ENCODE assay signal across 10 cellular contexts in the genomic region with DNA sequence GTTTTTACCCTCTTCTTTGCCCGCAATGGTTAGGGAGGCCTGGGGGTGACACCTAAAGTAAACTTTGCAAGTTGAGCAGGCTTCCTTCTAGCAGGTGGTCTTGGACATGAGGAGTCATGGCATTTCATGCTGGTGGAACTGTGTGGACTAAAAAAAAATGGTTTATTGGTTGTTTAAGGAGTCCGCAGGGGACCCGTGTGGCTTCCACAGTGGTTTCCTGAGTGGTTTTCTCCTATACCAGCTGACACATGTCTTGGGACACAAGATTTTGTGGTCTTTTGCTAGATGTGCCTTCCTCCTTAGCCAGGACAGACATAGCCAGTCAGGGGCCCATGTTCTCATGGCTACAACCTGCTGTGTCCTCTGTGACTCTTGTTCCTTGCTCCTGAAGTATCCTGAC. TPM values are rescaled to one million over a fixed set of nuclear protein-coding genes. Genes with fewer than 3 reads are reported as not detected.
A peak's percentile ranks its signal among the peaks of the same experiment; 100 is the strongest.
DNase-seq lines count a peak whose midpoint lies in the region; ATAC-seq and TF ChIP-seq lines count a peak whose summit lies in the region.
"Had no signal": no experiment of that assay in that cellular context is flagged by ENCODE, and none has a peak within 500 bp of the region (broad histone marks: within the 10 kb centered on the region; RNA-seq: fewer than 3 reads in every experiment).

No MANE protein-coding gene starts in this region.

- H3K9me3 Mint-ChIP-seq in activated naive CD8-positive, alpha-beta T cell treated with anti-CD3 and anti-CD28 coated beads, Interleukin-2, amount 10 ng/mL, durations not matched to agents 7 days and 5 days: peaks cover 3% of the 10 kb centered on the region
- H3K9me3 Mint-ChIP-seq in memory B cell: peaks cover 4% of the 10 kb centered on the region

- peaks cover 21% of the 10 kb centered on the region for H3K4me1 Mint-ChIP-seq in activated naive CD8-positive, alpha-beta T cell treated with anti-CD3 and anti-CD28 coated beads, Interleukin-2, amount 10 ng/mL, durations not matched to agents 7 days and 5 days
- peaks cover 22% of the 10 kb centered on the region for H3K4me1 Mint-ChIP-seq in memory B cell

- no peak for ATAC-seq in activated naive CD8-positive, alpha-beta T cell treated with anti-CD3 and anti-CD28 coated beads, Interleukin-2, amount 10 ng/mL, durations not matched to agents 7 days and 5 days (ENCODE audit: low read depth)
- ATAC-seq in memory B cell (ENCODE audit: low read depth) (no peak), GM21576 (IDR thresholded peaks at IDR 0.05; ENCODE audit: unreplicated experiment) (no peak), HG03565 (IDR thresholded peaks at IDR 0.05; ENCODE audit: unreplicated experiment) (no peak)

- peaks cover 43% of the 10 kb centered on the region for H3K36me3 Mint-ChIP-seq in activated naive CD8-positive, alpha-beta T cell treated with anti-CD3 and anti-CD28 coated beads, Interleukin-2, amount 10 ng/mL, durations not matched to agents 7 days and 5 days
- peaks cover 32% of the 10 kb centered on the region for H3K36me3 Mint-ChIP-seq in memory B cell

- H3K4me3 Mint-ChIP-seq in activated naive CD8-positive, alpha-beta T cell treated with anti-CD3 and anti-CD28 coated beads, Interleukin-2, amount 10 ng/mL, durations not matched to agents 7 days and 5 days: peak overlapping the region; percentile 95
- H3K4me3 Mint-ChIP-seq in memory B cell: peak overlapping the region; percentile 97

- DNase-seq in AG04449 (ENCODE audit: low read depth, low spot score) (no peak), memory B cell (ENCODE audit: low spot score in 2 of 2) (no peak), NCI-H524 (lab: John Stamatoyannopoulos, UW) (no peak), NCI-H128 (lab: John Stamatoyannopoulos, UW; ENCODE audit: unreplicated experiment) (no peak)
- no peak for DNase-seq in activated naive CD8-positive, alpha-beta T cell treated with anti-CD3 and anti-CD28 coated beads, Interleukin-2, amount 10 ng/mL, durations not matched to agents 7 days and 5 days
- DNase-seq: kidney glomerular epithelial cell, NCI-H526 treated with DMSO at 0.1 percent for 48 hours had no signal

- H3K27ac ChIP-seq in HEK293 (ENCODE audit: extremely low read depth, low read depth, low read length): no peak overlapping the region; the same call in 1 of the 2 replicates

- no peaks in the 10 kb centered on the region; the same call in 1 of the 2 replicates for H3K4me1 ChIP-seq in HEK293 (ENCODE audit: control insufficient read depth, insufficient read depth, low read length)

- no peaks in the 10 kb centered on the region for H3K9me3 ChIP-seq in HEK293 (ENCODE audit: control insufficient read depth, insufficient read depth, low read depth, low read length)

- peaks cover 8% of the 10 kb centered on the region for H3K27me3 Mint-ChIP-seq in activated naive CD8-positive, alpha-beta T cell treated with anti-CD3 and anti-CD28 coated beads, Interleukin-2, amount 10 ng/mL, durations not matched to agents 7 days and 5 days
- H3K27me3 Mint-ChIP-seq in memory B cell: peaks cover 2% of the 10 kb centered on the region

- TF ChIP-seq CTCF in AG04449 (IDR thresholded peaks at IDR 0.05; ENCODE audit: insufficient read depth, low read length, missing control alignments): no peak
- TF ChIP-seq CTCF in HEK293 (tag by site-specific recombination; IDR thresholded peaks at IDR 0.05): no peak

- CTCF ChIA-PET in AG04449 (lab: Yijun Ruan, JAX) (interaction anchor here (0.6 kb wide), 1 partner anchor 36 kb away, joined by 3 read pairs; no protein-coding TSS in a partner anchor), HEK293 (lab: Yijun Ruan, JAX) (interaction anchor here (0.6 to 1.0 kb wide), 3 partner anchors 8 to 33 kb away, joined by 3 to 5 read pairs (median 3); no protein-coding TSS in a partner anchor)

- POLR2A ChIA-PET in AG04449 (lab: Yijun Ruan, JAX) (no interaction called here), HEK293 (lab: Yijun Ruan, JAX) (interaction anchor here (0.9 to 1.9 kb wide), 2 partner anchors 29 to 31 kb away, joined by 3 to 9 read pairs; a partner anchor contains a TSS)
- POLR2A ChIA-PET in activated naive CD8-positive, alpha-beta T cell treated with anti-CD3 and anti-CD28 coated beads, Interleukin-2, amount 10 ng/mL, durations not matched to agents 7 days and 5 days (lab: Charles Lee): interaction anchor here (0.5 to 1.6 kb wide), 3 partner anchors 11 to 871 kb away, joined by 3 to 5 read pairs (median 5); a partner anchor contains a TSS

- peaks cover 31 to 45% of the 10 kb centered on the region in 2 experiments for H3K36me3 ChIP-seq in HEK293 (ENCODE audit: control insufficient read depth in 2 of 2, insufficient read depth in 1 of 2, low read length in 2 of 2)

- H3K27ac Mint-ChIP-seq in activated naive CD8-positive, alpha-beta T cell treated with anti-CD3 and anti-CD28 coated beads, Interleukin-2, amount 10 ng/mL, durations not matched to agents 7 days and 5 days: peak overlapping the region; percentile 96
- H3K27ac Mint-ChIP-seq in memory B cell: peak overlapping the region; percentile 98

- H3K4me3 ChIP-seq in AG04449 (ENCODE audit: low read depth, low read length) (peak overlapping the region; percentile 87), HEK293 (ENCODE audit: low read depth, low read length) (peak overlapping the region; percentile 91)

TF ChIP-seq in HEK293, 187 proteins besides CTCF, POLR2A, EP300 and RAD21:
- TF ChIP-seq ZNF214 (tag by site-specific recombination; IDR thresholded peaks at IDR 0.05; ENCODE audit: borderline replicate concordance) (no peak), ZNF341 (tag by site-specific recombination; IDR thresholded peaks at IDR 0.05; ENCODE audit: low read depth) (no peak), KLF10 (tag by site-specific recombination; IDR thresholded peaks at IDR 0.05) (no peak), GLI2 (tag by site-specific recombination; IDR thresholded peaks at IDR 0.05; ENCODE audit: borderline replicate concordance, low read depth) (no peak), ZNF394 (tag by site-specific recombination; IDR thresholded peaks at IDR 0.05; ENCODE audit: borderline replicate concordance) (no peak), ZNF169 (tag by site-specific recombination; IDR thresholded peaks at IDR 0.05) (no peak), ZNF23 (tag by site-specific recombination; IDR thresholded peaks at IDR 0.05; ENCODE audit: borderline replicate concordance) (no peak), ZNF174 (tag by site-specific recombination; IDR thresholded peaks at IDR 0.05) (no peak), SP2 (tag by site-specific recombination; IDR thresholded peaks at IDR 0.05) (no peak), ZNF664 (tag by site-specific recombination; IDR thresholded peaks at IDR 0.05) (no peak), ZFP37 (tag by site-specific recombination; IDR thresholded peaks at IDR 0.05) (no peak)
- TF ChIP-seq, protein P1, sequence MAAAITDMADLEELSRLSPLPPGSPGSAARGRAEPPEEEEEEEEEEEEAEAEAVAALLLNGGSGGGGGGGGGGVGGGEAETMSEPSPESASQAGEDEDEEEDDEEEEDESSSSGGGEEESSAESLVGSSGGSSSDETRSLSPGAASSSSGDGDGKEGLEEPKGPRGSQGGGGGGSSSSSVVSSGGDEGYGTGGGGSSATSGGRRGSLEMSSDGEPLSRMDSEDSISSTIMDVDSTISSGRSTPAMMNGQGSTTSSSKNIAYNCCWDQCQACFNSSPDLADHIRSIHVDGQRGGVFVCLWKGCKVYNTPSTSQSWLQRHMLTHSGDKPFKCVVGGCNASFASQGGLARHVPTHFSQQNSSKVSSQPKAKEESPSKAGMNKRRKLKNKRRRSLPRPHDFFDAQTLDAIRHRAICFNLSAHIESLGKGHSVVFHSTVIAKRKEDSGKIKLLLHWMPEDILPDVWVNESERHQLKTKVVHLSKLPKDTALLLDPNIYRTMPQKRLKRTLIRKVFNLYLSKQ (tag by site-specific recombination; IDR thresholded peaks at IDR 0.05; ENCODE audit: borderline replicate concordance): no peak
- TF ChIP-seq, protein P2, sequence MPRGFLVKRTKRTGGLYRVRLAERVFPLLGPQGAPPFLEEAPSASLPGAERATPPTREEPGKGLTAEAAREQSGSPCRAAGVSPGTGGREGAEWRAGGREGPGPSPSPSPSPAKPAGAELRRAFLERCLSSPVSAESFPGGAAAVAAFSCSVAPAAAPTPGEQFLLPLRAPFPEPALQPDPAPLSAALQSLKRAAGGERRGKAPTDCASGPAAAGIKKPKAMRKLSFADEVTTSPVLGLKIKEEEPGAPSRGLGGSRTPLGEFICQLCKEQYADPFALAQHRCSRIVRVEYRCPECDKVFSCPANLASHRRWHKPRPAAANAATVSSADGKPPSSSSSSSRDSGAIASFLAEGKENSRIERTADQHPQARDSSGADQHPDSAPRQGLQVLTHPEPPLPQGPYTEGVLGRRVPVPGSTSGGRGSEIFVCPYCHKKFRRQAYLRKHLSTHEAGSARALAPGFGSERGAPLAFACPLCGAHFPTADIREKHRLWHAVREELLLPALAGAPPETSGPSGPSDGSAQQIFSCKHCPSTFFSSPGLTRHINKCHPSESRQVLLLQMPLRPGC (tag by site-specific recombination; IDR thresholded peaks at IDR 0.05): no peak

RNA-seq across cellular contexts. Expression of a gene that starts 1.5 kb away (rescaled TPM):
- total RNA-seq in activated naive CD8-positive, alpha-beta T cell treated with anti-CD3 and anti-CD28 coated beads, Interleukin-2, amount 10 ng/mL, durations not matched to agents 7 days and 5 days: 10 to 100 TPM; 11.8 to 12.5 TPM

RNA-seq across cellular contexts. Expression of a gene that starts 29.3 kb away (rescaled TPM):
- 10 to 100 TPM; 15.3 to 15.4 TPM for total RNA-seq in activated naive CD8-positive, alpha-beta T cell treated with anti-CD3 and anti-CD28 coated beads, Interleukin-2, amount 10 ng/mL, durations not matched to agents 7 days and 5 days

RNA-seq across cellular contexts. Expression of a gene that starts 41.5 kb away (rescaled TPM):
- 10 to 100 TPM; 58.2 to 67.1 TPM for total RNA-seq in activated naive CD8-positive, alpha-beta T cell treated with anti-CD3 and anti-CD28 coated beads, Interleukin-2, amount 10 ng/mL, durations not matched to agents 7 days and 5 days

RNA-seq across cellular contexts. Expression of a gene that starts 41.6 kb away (rescaled TPM):
- 10 to 100 TPM; 13.2 to 13.6 TPM for total RNA-seq in activated naive CD8-positive, alpha-beta T cell treated with anti-CD3 and anti-CD28 coated beads, Interleukin-2, amount 10 ng/mL, durations not matched to agents 7 days and 5 days

RNA-seq across cellular contexts. Expression of a gene that starts 41.6 kb away (rescaled TPM):
- 1 to 10 TPM; 6.7 to 7.8 TPM for total RNA-seq in activated naive CD8-positive, alpha-beta T cell treated with anti-CD3 and anti-CD28 coated beads, Interleukin-2, amount 10 ng/mL, durations not matched to agents 7 days and 5 days
